ENCODE assay signal across 11 cellular contexts in the genomic region with DNA sequence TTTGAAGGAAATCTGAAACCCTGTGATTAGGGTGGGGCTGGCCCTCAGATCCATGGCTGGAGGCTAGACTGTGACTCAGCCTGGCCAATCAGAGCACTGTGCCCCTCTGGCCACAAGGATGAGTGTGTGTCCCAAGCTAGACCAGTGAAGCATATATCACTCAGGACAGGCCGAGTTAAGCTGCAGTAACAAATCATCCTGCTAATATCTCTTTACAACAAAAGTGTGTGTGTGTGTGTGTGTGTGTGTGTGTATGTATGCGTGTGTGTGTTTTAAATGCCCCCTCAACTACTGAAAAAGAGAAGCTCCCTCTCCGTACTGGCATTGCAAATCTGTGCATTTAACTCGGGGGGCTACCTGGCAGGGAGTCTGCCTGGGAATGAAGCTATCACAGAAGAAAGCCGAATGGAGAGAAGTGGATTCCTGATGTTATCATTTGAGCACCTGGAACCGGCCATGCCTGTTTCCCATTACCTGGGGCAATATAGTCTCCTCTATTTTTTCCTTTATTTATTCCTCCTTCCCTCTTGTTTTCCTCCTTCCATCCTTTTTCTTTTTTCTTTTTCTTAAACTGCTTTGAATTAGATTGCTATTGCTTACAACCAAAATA. TPM values are rescaled to one million over a fixed set of nuclear protein-coding genes. Genes with fewer than 3 reads are reported as not detected.
DNase-seq lines count a peak whose midpoint lies in the region; ATAC-seq, FAIRE-seq and TF ChIP-seq lines count a peak whose summit lies in the region.
"Had no signal": no experiment of that assay in that cellular context is flagged by ENCODE, and none has a peak within 500 bp of the region (broad histone marks: within the 10 kb centered on the region; RNA-seq: fewer than 3 reads in every experiment).

No MANE protein-coding gene starts in this region.

- H3K4me3 ChIP-seq in GM23338 (no peak overlapping the region), H1 (ENCODE audit: extremely low read depth in 1 of 4, insufficient read depth in 2 of 4, low read depth in 3 of 4, low read length in 4 of 4) (no peak overlapping the region), trophoblast cell (ENCODE audit: low read depth, low read length) (no peak overlapping the region)

- peaks cover 43% of the 10 kb centered on the region for H3K4me1 ChIP-seq in GM23338 (ENCODE audit: insufficient read depth)
- peaks cover 15 to 32% (median 23%) of the 10 kb centered on the region in 4 experiments for H3K4me1 ChIP-seq in H1 (replicated peaks in 1 of 4; ENCODE audit: control insufficient read depth in 3 of 4, insufficient read depth in 4 of 4, low read length in 3 of 4)
- peaks cover 24 to 34% of the 10 kb centered on the region in 2 experiments for H3K4me1 ChIP-seq in trophoblast cell (ENCODE audit: control insufficient read depth in 1 of 2, insufficient read depth in 2 of 2, low read length in 2 of 2)

- no peak overlapping the region for H3K23ac ChIP-seq in H1 (ENCODE audit: insufficient read length)
- no peak overlapping the region for H3K23ac ChIP-seq in trophoblast cell (ENCODE audit: low read length)

- H3K4me2 ChIP-seq in GM23338 (peak overlapping the region; percentile 73; the same call in 1 of the 2 replicates), H1 (ENCODE audit: insufficient read depth in 1 of 2, low read depth in 2 of 2, low read length in 2 of 2) (peak overlapping the region in 1 of 2 experiments; percentile 19; a peak in 2 of 4 replicates), trophoblast cell (ENCODE audit: low read length) (peak overlapping the region; percentile 58)

- TF ChIP-seq EP300 in H1 (IDR thresholded peaks at IDR 0.05; ENCODE audit: borderline replicate concordance in 1 of 2, low read depth in 2 of 2, low read length in 2 of 2) = no peak

- H3K4me1 Mint-ChIP-seq in GM23338 = peaks cover 58% of the 10 kb centered on the region

- H3K4ac ChIP-seq in H1 (replicated peaks; ENCODE audit: insufficient read length, low read depth, low read length) = no peak overlapping the region
- no peak overlapping the region for H3K4ac ChIP-seq in trophoblast cell (ENCODE audit: low read depth, low read length)

- no peaks in the 10 kb centered on the region for H4K20me1 ChIP-seq in GM23338 (replicated peaks; ENCODE audit: insufficient read depth)
- H4K20me1 ChIP-seq in H1 (replicated peaks in 1 of 2; ENCODE audit: control insufficient read depth in 1 of 2, insufficient read depth in 2 of 2, low read length in 2 of 2) = no peaks in the 10 kb centered on the region

- DNase-seq in GM23338 (ENCODE audit: low spot score) = peak; percentile 36
- peak; percentile 53 for DNase-seq in NCI-H748 treated with DMSO at 0.1 percent for 48 hours (lab: John Stamatoyannopoulos, UW)
- DNase-seq in H1 (ENCODE audit: low read depth in 1 of 2, low spot score in 2 of 2) = no peak
- peak; percentile 54 to 77 for DNase-seq in trophoblast cell
- DNase-seq in activated CD4-positive, CD25-positive, alpha-beta regulatory T cell treated with anti-CD3 and anti-CD28 coated beads, Interleukin-2, amount 50 U/mL, for 72 hours = no peak
- no peak for DNase-seq in left ventricle myocardium superior
- DNase-seq in NCI-H2227 treated with DMSO at 0.1 percent for 48 hours (lab: John Stamatoyannopoulos, UW) = no peak
- no peak for DNase-seq in NCI-H1105 treated with DMSO at 0.1 percent for 48 hours (lab: John Stamatoyannopoulos, UW)
- DNase-seq: Right ventricle myocardium superior had no signal

- H4K91ac ChIP-seq in H1 (replicated peaks; ENCODE audit: insufficient read length, low read length) = no peak overlapping the region
- H4K91ac ChIP-seq in trophoblast cell (ENCODE audit: low read depth, low read length) = peak overlapping the region; percentile 28

- H4K8ac ChIP-seq in H1 (ENCODE audit: extremely low read depth, insufficient read depth, low read length) (no peak overlapping the region), trophoblast cell (ENCODE audit: low read depth, low read length) (no peak overlapping the region)

- CTCF ChIA-PET in H1 (lab: Charles Lee; ENCODE audit: partially characterized antibody) = interaction anchor here (0.6 to 3.2 kb wide), 6 partner anchors 9 to 289 kb away, joined by 3 to 22 read pairs (median 4); no protein-coding TSS in a partner anchor

- H3K9me3 ChIP-seq in H1 (ENCODE audit: insufficient read depth in 2 of 2, low read depth in 1 of 2, low read length in 1 of 2) (peaks cover 1 to 5% of the 10 kb centered on the region in 2 experiments; a peak in 2 of 4 replicates), trophoblast cell (ENCODE audit: insufficient read depth, low read depth, low read length) (no peaks in the 10 kb centered on the region)

- H3K79me1 ChIP-seq in H1 (ENCODE audit: low read depth, low read length) (no peaks in the 10 kb centered on the region), trophoblast cell (ENCODE audit: low read length) (peaks cover 18% of the 10 kb centered on the region)

- H2BK120ac ChIP-seq in H1 (replicated peaks; ENCODE audit: low read depth, low read length) (no peak overlapping the region), trophoblast cell (ENCODE audit: insufficient read depth, low read length, poor library complexity) (peak overlapping the region; percentile 18)

- no peak for TF ChIP-seq POLR2A in H1 (IDR thresholded peaks at IDR 0.05; ENCODE audit: control extremely low read depth in 1 of 2, low read depth in 2 of 2, low read length in 2 of 2)

- H3K27ac ChIP-seq in GM23338 (ENCODE audit: low read depth) (no peak overlapping the region), H1 (ENCODE audit: low read depth, low read length) (no peak overlapping the region), trophoblast cell (ENCODE audit: low read depth, low read length) (peak overlapping the region; percentile 91)

- H3K23me2 ChIP-seq in H1 (ENCODE audit: low read depth, low read length) = no peaks in the 10 kb centered on the region

- H3K56ac ChIP-seq in H1 (replicated peaks; ENCODE audit: insufficient read length, low read depth, low read length) = no peak overlapping the region

- no peak overlapping the region for H2AK5ac ChIP-seq in H1 (ENCODE audit: low read depth, low read length)
- no peak overlapping the region for H2AK5ac ChIP-seq in trophoblast cell (ENCODE audit: low read length)

- no peak overlapping the region for H2BK15ac ChIP-seq in H1 (ENCODE audit: low read length)

- H3K9me3 Mint-ChIP-seq in GM23338 = peaks cover 5% of the 10 kb centered on the region

- peak overlapping the region; percentile 70 for H3K27ac Mint-ChIP-seq in GM23338
- H3K27ac Mint-ChIP-seq: IgD-negative memory B cell had no signal

- H3K27me3 Mint-ChIP-seq in GM23338 (ENCODE audit: insufficient read depth, low read depth, poor library complexity) = peaks cover 25% of the 10 kb centered on the region

- TF ChIP-seq CTCF in GM23338 (conservative IDR thresholded peaks at IDR 0.05; ENCODE audit: low read depth in 2 of 2) = no peak
- no peak for TF ChIP-seq CTCF in H1 (IDR thresholded peaks at IDR 0.05; ENCODE audit: control extremely low read depth in 1 of 3, insufficient read depth in 1 of 3, low read depth in 1 of 3, low read length in 3 of 3)

- no peak overlapping the region for H3K14ac ChIP-seq in H1 (ENCODE audit: insufficient read length)
- H3K14ac ChIP-seq in trophoblast cell (ENCODE audit: low read length) = no peak overlapping the region

- H3K79me2 ChIP-seq in GM23338 (replicated peaks; ENCODE audit: insufficient read depth) (no peaks in the 10 kb centered on the region), H1 (ENCODE audit: control insufficient read depth in 1 of 2, insufficient read depth in 2 of 2, low read length in 2 of 2) (no peaks in the 10 kb centered on the region), trophoblast cell (ENCODE audit: control insufficient read depth, insufficient read depth, low read length, poor library complexity) (peaks cover 3% of the 10 kb centered on the region)

- H3K36me3 Mint-ChIP-seq in GM23338 (ENCODE audit: low read depth) = peaks cover 1% of the 10 kb centered on the region; the same call in 2 of the 3 replicates
- H3K36me3 Mint-ChIP-seq: IgD-negative memory B cell had no signal

- H3K4me3 Mint-ChIP-seq in GM23338 = no peak overlapping the region; the same call in 2 of the 3 replicates
- H3K4me3 Mint-ChIP-seq: IgD-negative memory B cell had no signal

- ATAC-seq in GM23338 = peak; percentile 69
- ATAC-seq in left ventricle myocardium superior = no peak

- H3K9ac ChIP-seq in H1 (replicated peaks in 1 of 4; ENCODE audit: extremely low read depth in 1 of 4, low read depth in 3 of 4, low read length in 3 of 4) (no peak overlapping the region), trophoblast cell (ENCODE audit: low read length) (no peak overlapping the region)

- H3K9me2 ChIP-seq in GM23338 (ENCODE audit: insufficient read depth) = no peaks in the 10 kb centered on the region

- intact Hi-C loops in left ventricle myocardium superior (cut with micrococcal nuclease) = no loop called here

- TF ChIP-seq RAD21 in H1 (IDR thresholded peaks at IDR 0.05 in 1 of 2, conservative IDR thresholded peaks at IDR 0.05 in 1 of 2; ENCODE audit: low read depth in 2 of 2, low read length in 2 of 2) = no peak

- H3K36me3 ChIP-seq in GM23338 (ENCODE audit: insufficient read depth) (no peaks in the 10 kb centered on the region; the same call in none of the 2 replicates), H1 (ENCODE audit: control insufficient read depth in 2 of 4, insufficient read depth in 4 of 4, low read length in 3 of 4) (no peaks in the 10 kb centered on the region), trophoblast cell (ENCODE audit: control insufficient read depth in 1 of 2, insufficient read depth in 2 of 2, low read length in 2 of 2) (no peaks in the 10 kb centered on the region)

- no peak overlapping the region for H4K5ac ChIP-seq in H1 (ENCODE audit: insufficient read length, low read depth, low read length)

- H2BK5ac ChIP-seq in H1 (ENCODE audit: low read depth, low read length) (peak overlapping the region; percentile 2; the same call in 1 of the 2 replicates), trophoblast cell (ENCODE audit: low read depth, low read length, poor library complexity) (peak overlapping the region; percentile 22)

- 0 out of 2 replicates have a peak, but pooled peaks cover 6% of the 10 kb centered on the region for H3F3A ChIP-seq in GM23338 (replicated peaks; ENCODE audit: low read depth)

- H3K18ac ChIP-seq in H1 (ENCODE audit: extremely low read depth, low read length) (no peak overlapping the region), trophoblast cell (ENCODE audit: low read length) (no peak overlapping the region)

- H2AFZ ChIP-seq in GM23338 = peak overlapping the region; percentile 81; the same call in 1 of the 2 replicates
- H2AFZ ChIP-seq in H1 (ENCODE audit: low read length) = no peak overlapping the region
- H2AFZ ChIP-seq in trophoblast cell (ENCODE audit: insufficient read depth, low read length, poor library complexity) = no peak overlapping the region

- no peak overlapping the region for H4K12ac ChIP-seq in trophoblast cell (ENCODE audit: low read depth, low read length)

- no peak for FAIRE-seq in H1 (lab: Jason Lieb, UNC)
- FAIRE-seq: colon had no signal

- no peak overlapping the region for H2BK20ac ChIP-seq in H1 (ENCODE audit: low read length)

- H2BK12ac ChIP-seq in H1 (ENCODE audit: low read depth, low read length) (no peak overlapping the region), trophoblast cell (ENCODE audit: low read length) (no peak overlapping the region)

- H3K27me3 ChIP-seq in GM23338 (ENCODE audit: insufficient read depth) (no peaks in the 10 kb centered on the region), H1 (replicated peaks in 1 of 4; ENCODE audit: control insufficient read depth in 3 of 4, extremely low read depth in 1 of 4, insufficient read depth in 3 of 4, low read length in 3 of 4) (no peaks in the 10 kb centered on the region; a peak in 4 of 7 replicates), trophoblast cell (ENCODE audit: insufficient read depth, low read length) (no peaks in the 10 kb centered on the region)

- POLR2A ChIA-PET in H1 (lab: Charles Lee; ENCODE audit: partially characterized antibody) = interaction anchor here (1.5 to 25.8 kb wide), 5 partner anchors 9 to 272 kb away, joined by 3 to 536 read pairs (median 10); partner anchors contain the start of gene STC2

- WGBS in H1 (ENCODE audit: extremely low coverage in 1 of 2, insufficient coverage in 1 of 2, insufficient read length in 1 of 2, insufficient replicate concordance in 2 of 2, low coverage in 1 of 2, low lambda C conversion rate in 2 of 2, missing lambda C conversion rate in 1 of 2), 2 experiments = 65% methylated on average over 6 of the region's 6 CpGs; no CpG with 5 or more reads in 1 of the 2 experiments
- no CpG with 5 or more reads among the region's 6 CpGs for WGBS in trophoblast cell (ENCODE audit: extremely low coverage, insufficient coverage, insufficient read length)

RNA-seq across cellular contexts. Expression of gene STC2, which starts 25.6 kb away (rescaled TPM):
- total RNA-seq in GM23338 (2014; rRNA removed; shearing (Covaris generic)) = 132 and 160 TPM in 2 replicates
- polyA plus RNA-seq in GM23338 (2016; fragmentation: Nextera tagmentation; extraction: Ambion mirVana) (25.4 and 27.3 TPM in 2 replicates), H1 (2011; rRNA removed) (26.4 and 52.2 TPM in 2 replicates)
- 40.0 and 53.1 TPM in 2 replicates for total RNA-seq in H1 (2021; fragmentation: NEBNext Ultra II Directional; extraction: Animal tissue kit (Norgen Biotek cat#: 25700))
- polyA plus RNA-seq in H1 (2011; cell fraction: cytosol; rRNA removed) = 118 TPM
- polyA plus RNA-seq in H1 (2011; cell fraction: nucleus; rRNA removed) = 43.8 TPM
- polyA plus RNA-seq in H1 (2012, experiment 1 of 2) = 62.3 to 83.5 TPM (median 69.6 TPM) in 4 replicates
- polyA plus RNA-seq in H1 (2012, experiment 2 of 2) = 21.7 TPM
- 25.8 TPM for polyA plus RNA-seq in H1 (2013, experiment 1 of 2)
- 30.5 TPM for polyA plus RNA-seq in H1 (2013, experiment 2 of 2)
- polyA minus RNA-seq in H1 (2011; rRNA and poly(A)+ RNA removed) = 21.7 and 32.5 TPM in 2 replicates
- polyA minus RNA-seq in H1 (2011; cell fraction: cytosol; rRNA and poly(A)+ RNA removed) = 81.5 TPM
- polyA minus RNA-seq in H1 (2011; cell fraction: nucleus; rRNA and poly(A)+ RNA removed) = 67.2 TPM
- 30.0 and 31.8 TPM in 2 replicates for polyA plus RNA-seq in trophoblast cell (2013)
- total RNA-seq in left ventricle myocardium superior = 6.8 TPM
- polyA plus RNA-seq: IgD-negative memory B cell had no signal

Comparison
In these comparisons a context has a peak if more than half of its experiments do, and no peak if none do; other contexts are left out.
1. DNase-seq: peak in GM23338 (single experiment), NCI-H748 treated with DMSO at 0.1 percent for 48 hours (single experiment) and trophoblast cell (2 of 2); none in H1 (0 of 2), activated CD4-positive, CD25-positive, alpha-beta regulatory T cell treated with anti-CD3 and anti-CD28 coated beads, Interleukin-2, amount 50 U/mL, for 72 hours (single experiment), left ventricle myocardium superior (single experiment), NCI-H2227 treated with DMSO at 0.1 percent for 48 hours (single experiment) and NCI-H1105 treated with DMSO at 0.1 percent for 48 hours (single experiment).